Comparison of ENCODE assay signal across 2 cellular contexts in genomic region chr1:30962609-30963508, GRCh38.
TF ChIP-seq lines count a peak whose summit lies in the region.

No MANE protein-coding gene starts in this region.

TF ChIP-seq in GM12891, 5 proteins besides CTCF, POLR2A, EP300 and RAD21 (continued from another document):
- TF ChIP-seq PAX5 (IDR thresholded peaks at IDR 0.05; ENCODE audit: insufficient read depth, low read length, severe bottlenecking) (no peak), SPI1 (IDR thresholded peaks at IDR 0.05; ENCODE audit: low read depth, low read length) (no peak)

TF ChIP-seq in HepG2, 621 proteins besides CTCF, POLR2A, EP300 and RAD21 (continued from another document):
- TF ChIP-seq CEBPB (IDR thresholded peaks at IDR 0.05; ENCODE audit: borderline replicate concordance, low read depth, low read length): peak; percentile 74
